Comparison of ENCODE assay signal across 13 cellular contexts in the genomic region with DNA sequence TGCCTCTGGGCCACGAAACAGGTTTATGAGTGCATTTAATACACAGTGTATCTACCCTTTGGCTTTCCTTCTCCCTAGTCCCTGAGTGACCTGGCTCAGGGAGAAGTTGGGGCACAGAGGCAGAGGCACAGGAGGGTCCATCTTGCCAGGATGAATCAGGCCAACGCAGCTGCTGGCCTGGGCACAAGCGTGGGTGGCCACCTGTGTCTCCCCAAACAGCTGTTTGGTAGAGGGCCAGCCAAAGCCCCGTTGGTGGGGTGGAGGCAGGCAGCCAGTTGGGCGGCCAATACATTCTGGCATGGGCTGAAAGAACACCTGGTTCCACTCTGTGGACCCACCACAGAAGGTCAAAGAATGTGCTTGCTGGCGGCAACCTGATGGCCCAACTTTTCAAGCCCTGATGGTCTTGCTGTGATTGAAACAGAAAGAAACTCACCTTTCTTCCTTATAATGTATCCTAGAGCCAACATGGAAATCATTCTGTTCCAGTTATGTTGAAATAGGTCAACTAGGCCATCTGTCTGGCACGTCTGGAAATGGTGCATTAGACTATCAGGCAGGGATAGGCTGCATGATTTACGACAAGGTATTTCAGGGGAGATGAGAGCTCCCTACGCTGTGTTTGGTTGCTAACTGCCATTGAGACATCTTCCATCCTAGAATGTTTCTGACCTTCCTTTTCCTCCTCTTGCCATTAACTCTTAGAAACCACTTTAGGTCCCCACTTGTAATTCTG.
DNase-seq lines count a peak whose midpoint lies in the region; TF ChIP-seq lines count a peak whose summit lies in the region.
"Had no signal": no experiment of that assay in that cellular context is flagged by ENCODE, and none has a peak within 500 bp of the region (broad histone marks: within the 10 kb centered on the region; RNA-seq: fewer than 3 reads in every experiment).

No MANE protein-coding gene starts in this region.

- TF ChIP-seq CTCF in WERI-Rb-1 (IDR thresholded peaks at IDR 0.05; ENCODE audit: low read depth, low read length): no peak

- H3K4ac ChIP-seq in mesenchymal stem cell (ENCODE audit: low read depth in 1 of 2, low read length in 2 of 2): peak overlapping the region in 1 of 2 experiments; percentile 17

- WGBS in mesenchymal stem cell: 86% methylated on average over 9 of the region's 9 CpGs

- H3K27ac ChIP-seq in HUES48 (ENCODE audit: low read depth, low read length) (peak overlapping the region; percentile 35), mesenchymal stem cell (ENCODE audit: low read length, poor library complexity, severe bottlenecking) (no peak overlapping the region), WERI-Rb-1 (no peak overlapping the region)
- H3K27ac ChIP-seq: RWPE1, SJSA1 had no signal

- H3K14ac ChIP-seq in mesenchymal stem cell (ENCODE audit: low read length in 2 of 2): no peak overlapping the region

- H3K36me3 ChIP-seq in HUES48 (ENCODE audit: control insufficient read depth, insufficient read depth, low read length) (no peaks in the 10 kb centered on the region), mesenchymal stem cell (ENCODE audit: control insufficient read depth in 1 of 2, insufficient read depth in 2 of 2, low read depth in 1 of 2, low read length in 2 of 2) (peaks cover 0 to 17% of the 10 kb centered on the region in 2 experiments), skeletal muscle satellite cell (ENCODE audit: insufficient read depth, low read length) (peaks cover 6% of the 10 kb centered on the region), WERI-Rb-1 (no peaks in the 10 kb centered on the region)
- H3K36me3 ChIP-seq: SJSA1 had no signal

- H3K79me1 ChIP-seq in mesenchymal stem cell (replicated peaks; ENCODE audit: low read length, poor library complexity, severe bottlenecking): no peaks in the 10 kb centered on the region

- no peak overlapping the region for H4K8ac ChIP-seq in mesenchymal stem cell (ENCODE audit: low read length)

- H2BK5ac ChIP-seq in mesenchymal stem cell (ENCODE audit: low read depth, low read length, poor library complexity, severe bottlenecking): no peak overlapping the region

- no peak overlapping the region for H3K4me3 ChIP-seq in HUES48 (ENCODE audit: low read depth, low read length)
- no peak overlapping the region for H3K4me3 ChIP-seq in mesenchymal stem cell (ENCODE audit: insufficient read depth in 1 of 2, low read depth in 1 of 2, low read length in 2 of 2)
- no peak overlapping the region for H3K4me3 ChIP-seq in skeletal muscle satellite cell (ENCODE audit: low read length)
- no peak overlapping the region for H3K4me3 ChIP-seq in WERI-Rb-1 (ENCODE audit: low read depth, low read length)
- H3K4me3 ChIP-seq: SJSA1 had no signal

- H3K4me2 ChIP-seq in mesenchymal stem cell (ENCODE audit: low read length, poor library complexity, severe bottlenecking) (no peak overlapping the region), skeletal muscle satellite cell (ENCODE audit: low read length) (no peak overlapping the region)

- no peak overlapping the region for H2AFZ ChIP-seq in mesenchymal stem cell (ENCODE audit: low read depth, low read length)

- peak overlapping the region; percentile 7 for H2AK5ac ChIP-seq in mesenchymal stem cell (ENCODE audit: low read length, severe bottlenecking)

- peak overlapping the region; percentile 73 for H4K91ac ChIP-seq in mesenchymal stem cell (ENCODE audit: low read length)

- H3K27me3 ChIP-seq in HUES48 (ENCODE audit: control insufficient read depth, insufficient read depth, low read length): no peaks in the 10 kb centered on the region
- no peaks in the 10 kb centered on the region for H3K27me3 ChIP-seq in mesenchymal stem cell (ENCODE audit: control insufficient read depth in 1 of 2, insufficient read depth in 1 of 2, low read length in 2 of 2)
- no peaks in the 10 kb centered on the region for H3K27me3 ChIP-seq in skeletal muscle satellite cell (ENCODE audit: control insufficient read depth, insufficient read depth, low read length)
- no peaks in the 10 kb centered on the region for H3K27me3 ChIP-seq in WERI-Rb-1 (ENCODE audit: insufficient read depth, low read depth, severe bottlenecking)
- H3K27me3 ChIP-seq: SJSA1 had no signal

- peak; percentile 4 for DNase-seq in SHP77 treated with DMSO at 0.1 percent for 48 hours (lab: John Stamatoyannopoulos, UW)
- DNase-seq in mesenchymal stem cell: no peak
- DNase-seq in WERI-Rb-1: no peak
- no peak for DNase-seq in iPS-NIHi11 (ENCODE audit: low spot score)
- DNase-seq in GF-D8 (lab: John Stamatoyannopoulos, UW): no peak
- DNase-seq: CD4-positive, alpha-beta T cell; DND-41; GDM1; NCI-H187 treated with DMSO at 0.1 percent for 48 hours had no signal

- peak overlapping the region in 1 of 2 experiments; percentile 19 for H3K23ac ChIP-seq in mesenchymal stem cell (ENCODE audit: low read length in 2 of 2)

- H2BK15ac ChIP-seq in mesenchymal stem cell (ENCODE audit: low read depth, poor library complexity, severe bottlenecking): peak overlapping the region; percentile 33

- no peak overlapping the region for H2BK120ac ChIP-seq in mesenchymal stem cell (ENCODE audit: low read depth, low read length)

- H3K4me1 ChIP-seq in HUES48 (ENCODE audit: control insufficient read depth, insufficient read depth, low read length) (peaks cover 30% of the 10 kb centered on the region), mesenchymal stem cell (ENCODE audit: control insufficient read depth, insufficient read depth, low read depth, low read length) (peaks cover 5% of the 10 kb centered on the region), skeletal muscle satellite cell (ENCODE audit: control insufficient read depth, insufficient read depth, low read length) (peaks cover 38% of the 10 kb centered on the region)

- peak overlapping the region in 1 of 2 experiments; percentile 76 for H3K18ac ChIP-seq in mesenchymal stem cell (ENCODE audit: low read depth in 1 of 2, low read length in 2 of 2)

- H3K9ac ChIP-seq in HUES48 (ENCODE audit: low read depth, low read length) (no peak overlapping the region), mesenchymal stem cell (ENCODE audit: low read length) (no peak overlapping the region), skeletal muscle satellite cell (ENCODE audit: low read depth, low read length) (peak overlapping the region; percentile 37)

- H2BK12ac ChIP-seq in mesenchymal stem cell (ENCODE audit: low read length in 2 of 2): peak overlapping the region; percentile 49 to 75

- no peaks in the 10 kb centered on the region for H3K9me3 ChIP-seq in HUES48 (ENCODE audit: control insufficient read depth, insufficient read depth, low read length)
- H3K9me3 ChIP-seq in mesenchymal stem cell (ENCODE audit: control insufficient read depth, low read length): no peaks in the 10 kb centered on the region
- H3K9me3 ChIP-seq in skeletal muscle satellite cell (replicated peaks; ENCODE audit: low read length): no peaks in the 10 kb centered on the region
- no peaks in the 10 kb centered on the region for H3K9me3 ChIP-seq in WERI-Rb-1 (ENCODE audit: severe bottlenecking)
- H3K9me3 ChIP-seq: SJSA1 had no signal
